Comparison of ENCODE assay signal across 18 cellular contexts in genomic region chr16:79190542-79190941, GRCh38.
DNase-seq lines count a peak whose midpoint lies in the region; ATAC-seq, FAIRE-seq and TF ChIP-seq lines count a peak whose summit lies in the region.
"Had no signal": no experiment of that assay in that cellular context is flagged by ENCODE, and none has a peak within 500 bp of the region (broad histone marks: within the 10 kb centered on the region; RNA-seq: fewer than 3 reads in every experiment).

No MANE protein-coding gene starts in this region.

- TF ChIP-seq POLR2A in GM12878 (IDR thresholded peaks at IDR 0.05; ENCODE audit: low read depth, low read length): no peak
- no peak for TF ChIP-seq POLR2A in breast epithelium (IDR thresholded peaks at IDR 0.05)

- no peak overlapping the region for H2AFZ ChIP-seq in GM12878 (ENCODE audit: control insufficient read depth, low read depth, low read length)

- ATAC-seq in GM12878: no peak
- ATAC-seq: HCT116 had no signal

- H3K27me3 ChIP-seq in GM12878 (replicated peaks in 1 of 2; ENCODE audit: control insufficient read depth in 2 of 2, insufficient read depth in 2 of 2, low read length in 1 of 2) (no peaks in the 10 kb centered on the region), breast epithelium (no peaks in the 10 kb centered on the region)

- DNase-seq in NCI-H345 (lab: John Stamatoyannopoulos, UW) (peak; percentile 17), NCI-H345 treated with DMSO at 0.1 percent for 48 hours (lab: John Stamatoyannopoulos, UW; ENCODE audit: unreplicated experiment) (no peak), NCI-H1694 treated with DMSO at 0.1 percent for 48 hours (lab: John Stamatoyannopoulos, UW) (peak; percentile 8), NCI-H69 (lab: John Stamatoyannopoulos, UW) (peak; percentile 29), GM12878 (ENCODE audit: low read depth, low spot score) (no peak), breast epithelium (ENCODE audit: low spot score in 2 of 2) (no peak), HCEC 1CT (no peak)
- no peak for DNase-seq in stimulated activated CD8-positive, alpha-beta memory T cell treated with anti-CD3 and anti-CD28 coated beads, Interleukin-4, amount 100 ng/mL, for 48 hours
- DNase-seq: C1 segment of cervical spinal cord; Calu3; CD4-positive, alpha-beta memory T cell; COR-L47; DMS153; GF-D8; H7 had no signal

- TF ChIP-seq EP300 in GM12878 (IDR thresholded peaks at IDR 0.05; ENCODE audit: borderline replicate concordance in 1 of 2, control insufficient read depth in 1 of 2, low read depth in 2 of 2, low read length in 2 of 2): no peak

- H3K36me3 ChIP-seq in GM12878 (ENCODE audit: control insufficient read depth in 2 of 2, insufficient read depth in 2 of 2, low read length in 1 of 2): no peaks in the 10 kb centered on the region
- no peaks in the 10 kb centered on the region for H3K36me3 ChIP-seq in breast epithelium

- H3K9me3 ChIP-seq in GM12878 (replicated peaks; ENCODE audit: control insufficient read depth, insufficient read depth, low read length): peaks cover 2% of the 10 kb centered on the region; the same call in 1 of the 3 replicates
- H3K9me3 ChIP-seq in breast epithelium: peaks cover 0 to 3% of the 10 kb centered on the region in 2 donors

- POLR2A ChIA-PET in GM12878 (lab: Charles Lee): no interaction called here

- SMC1A ChIA-PET in GM12878 (lab: Charles Lee; ENCODE audit: uncharacterized antibody, unreplicated experiment): no interaction called here

- H3K9ac ChIP-seq in GM12878 (ENCODE audit: control insufficient read depth, insufficient read depth, low read length): no peak overlapping the region

- TF ChIP-seq CTCF in GM12878 (IDR thresholded peaks at IDR 0.05 in 2 of 3, conservative IDR thresholded peaks at IDR 0.05 in 1 of 3; ENCODE audit: control insufficient read depth in 2 of 3, extremely low read depth in 1 of 3, insufficient read depth in 1 of 3, low read depth in 3 of 3, low read length in 3 of 3): no peak
- no peak for TF ChIP-seq CTCF in breast epithelium (IDR thresholded peaks at IDR 0.05)

- intact Hi-C loops in GM12878 (cut with micrococcal nuclease; ENCODE audit: unreplicated experiment): no loop called here
- intact Hi-C loops in breast epithelium (cut with DNase I; ENCODE audit: low total_unique reads): no loop called here

- TF ChIP-seq RAD21 in GM12878 (IDR thresholded peaks at IDR 0.05; ENCODE audit: insufficient read depth, low read depth, low read length): no peak

- H4K20me1 ChIP-seq in GM12878 (ENCODE audit: control insufficient read depth, insufficient read depth): no peaks in the 10 kb centered on the region

- no peak overlapping the region for H3K4me3 ChIP-seq in GM12878
- H3K4me3 ChIP-seq in breast epithelium: no peak overlapping the region

- H3K79me2 ChIP-seq in GM12878 (ENCODE audit: control insufficient read depth, insufficient read depth, low read length): no peaks in the 10 kb centered on the region

- RAD21 ChIA-PET in GM12878 (lab: Charles Lee; ENCODE audit: unreplicated experiment): no interaction called here

- WGBS in GM12878 (ENCODE audit: insufficient coverage, insufficient replicate concordance, low lambda C conversion rate, missing lambda C conversion rate): 88% methylated on average over 1 of the region's 1 CpG

- no TSS peak for BruUV-seq in GM12878 (replicated peaks; lab: Mats Ljungman, UMichigan)

- no peak for FAIRE-seq in GM12878 (lab: Jason Lieb, UNC)
- FAIRE-seq: GM12892, H1 had no signal

- no peak overlapping the region for H3K27ac ChIP-seq in GM12878 (ENCODE audit: control insufficient read depth, insufficient read depth)
- H3K27ac ChIP-seq in breast epithelium: no peak overlapping the region

- CTCF ChIA-PET in GM12878 (lab: Yijun Ruan, JAX): no interaction called here

- no peak overlapping the region for H3K4me2 ChIP-seq in GM12878 (ENCODE audit: control insufficient read depth, insufficient read depth)

- in situ Hi-C loops in GM12878 (cut with MboI): no loop called here

- H3K4me1 ChIP-seq in GM12878 (ENCODE audit: control insufficient read depth, insufficient read depth, low read length): no peaks in the 10 kb centered on the region
- H3K4me1 ChIP-seq in breast epithelium: no peaks in the 10 kb centered on the region

TF ChIP-seq in GM12878, 131 proteins besides CTCF, POLR2A, EP300 and RAD21:
- TF ChIP-seq HSF1 (IDR thresholded peaks at IDR 0.05; ENCODE audit: low read depth, low read length) (no peak), ZBTB40 (IDR thresholded peaks at IDR 0.05; ENCODE audit: borderline replicate concordance) (peak; percentile 53; the same call in 1 of the 2 replicates), CBFB (IDR thresholded peaks at IDR 0.05; ENCODE audit: low read depth) (no peak), ZNF217 (IDR thresholded peaks at IDR 0.05) (no peak), ASH2L (IDR thresholded peaks at IDR 0.05; ENCODE audit: borderline replicate concordance, low read depth) (no peak)

Comparison
In these comparisons a context has a peak if more than half of its experiments do, and no peak if none do; other contexts are left out.
1. DNase-seq: peak in NCI-H345 (single experiment), NCI-H1694 treated with DMSO at 0.1 percent for 48 hours (single experiment) and NCI-H69 (single experiment); none in NCI-H345 treated with DMSO at 0.1 percent for 48 hours (single experiment), GM12878 (single experiment), breast epithelium (0 of 2), HCEC 1CT (single experiment) and stimulated activated CD8-positive, alpha-beta memory T cell treated with anti-CD3 and anti-CD28 coated beads, Interleukin-4, amount 100 ng/mL, for 48 hours (single experiment).